In the genomic region with DNA sequence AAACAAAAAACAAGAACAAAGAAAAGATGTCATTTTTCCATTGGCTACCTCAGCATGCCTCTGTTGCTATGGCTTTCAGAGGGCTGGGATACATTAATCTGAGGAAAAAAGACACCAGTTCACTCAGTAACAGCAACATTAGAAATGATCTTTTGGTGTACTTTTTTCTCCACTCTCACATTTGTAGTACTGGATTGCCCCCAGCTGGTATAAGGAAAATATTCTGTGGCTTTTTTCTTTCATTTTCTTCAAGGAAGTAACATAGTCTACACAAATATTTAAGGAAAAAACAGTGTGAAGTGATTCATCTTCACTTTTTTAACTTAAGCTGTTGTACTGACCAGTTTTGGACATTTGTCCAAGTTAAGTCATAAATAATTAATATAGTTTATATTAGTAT, we compare ENCODE assay signal across 16 cellular contexts.
DNase-seq lines count a peak whose midpoint lies in the region; ATAC-seq and TF ChIP-seq lines count a peak whose summit lies in the region.
"Had no signal": no experiment of that assay in that cellular context is flagged by ENCODE, and none has a peak within 500 bp of the region (broad histone marks: within the 10 kb centered on the region; RNA-seq: fewer than 3 reads in every experiment).

No MANE protein-coding gene starts in this region.

- no peak overlapping the region for H3K9ac ChIP-seq in SK-N-SH
- H3K9ac ChIP-seq: KMS-11 had no signal

- no peaks in the 10 kb centered on the region for H3F3A ChIP-seq in SK-N-SH (replicated peaks; ENCODE audit: insufficient read depth)

- TF ChIP-seq EP300 in SK-N-SH (IDR thresholded peaks at IDR 0.05; ENCODE audit: borderline replicate concordance in 1 of 2, low read depth in 1 of 2, low read length in 1 of 2): no peak

- no peak for TF ChIP-seq CTCF in SK-N-SH (IDR thresholded peaks at IDR 0.05)

- H4K20me1 ChIP-seq in SK-N-SH (ENCODE audit: insufficient read depth): no peaks in the 10 kb centered on the region

- H3K27ac ChIP-seq in SK-N-SH (ENCODE audit: low read depth in 2 of 2, low read length in 1 of 2): no peak overlapping the region
- H3K27ac ChIP-seq: KMS-11, lower lobe of right lung, transverse colon had no signal

- no peak for DNase-seq in SK-N-SH
- peak; percentile 66 for DNase-seq in OCI-M1 (lab: John Stamatoyannopoulos, UW)
- DNase-seq in fibroblast of peridontal ligament (ENCODE audit: extremely low read depth): peak; percentile 64
- DNase-seq in pons (ENCODE audit: low spot score): peak; percentile 54
- no peak for DNase-seq in NCI-H2227 (lab: John Stamatoyannopoulos, UW; ENCODE audit: unreplicated experiment)
- no peak for DNase-seq in NCI-H2107 (lab: John Stamatoyannopoulos, UW)
- DNase-seq in NCI-H187 (lab: John Stamatoyannopoulos, UW): no peak
- DNase-seq: lower lobe of right lung, naive B cell, NCI-H1417 treated with DMSO at 0.1 percent for 48 hours, SIG-M5, T-helper 2 cell, transverse colon had no signal

- no peaks in the 10 kb centered on the region for H3K9me2 ChIP-seq in SK-N-SH

- H3K4me2 ChIP-seq in SK-N-SH: no peak overlapping the region
- H3K4me2 ChIP-seq: KMS-11 had no signal

- no peak overlapping the region for H2AFZ ChIP-seq in SK-N-SH (ENCODE audit: low read depth)

- H3K4me1 ChIP-seq in SK-N-SH (ENCODE audit: control insufficient read depth in 1 of 2, insufficient read depth in 2 of 2, low read depth in 1 of 2, low read length in 1 of 2): no peaks in the 10 kb centered on the region
- H3K4me1 ChIP-seq: lower lobe of right lung, transverse colon had no signal

- peaks cover 0 to 2% of the 10 kb centered on the region in 2 experiments for H3K36me3 ChIP-seq in SK-N-SH (replicated peaks in 1 of 2; ENCODE audit: control insufficient read depth in 1 of 2, insufficient read depth in 2 of 2, low read length in 1 of 2)
- H3K36me3 ChIP-seq: lower lobe of right lung, transverse colon had no signal

- no peaks in the 10 kb centered on the region for H3K79me2 ChIP-seq in SK-N-SH (ENCODE audit: insufficient read depth)

- CTCF ChIA-PET in SK-N-SH (lab: Yijun Ruan, JAX): interaction anchor here (2.1 kb wide), 1 partner anchor 23 kb away, joined by 7 read pairs; no protein-coding TSS in a partner anchor

- no peaks in the 10 kb centered on the region for H3K9me3 ChIP-seq in SK-N-SH
- H3K9me3 ChIP-seq: lower lobe of right lung, transverse colon had no signal

- POLR2A ChIA-PET in SK-N-SH (lab: Yijun Ruan, JAX): no interaction called here

- ATAC-seq in SK-N-SH treated with all-trans-retinoic acid at 6 μM for 48 hours: no peak
- ATAC-seq: lower lobe of right lung; stimulated activated memory B cell treated with anti-CD40 and anti-IgM and Interleukin-4, amounts not matched to agents 10 μg/mL and 1 μg/mL and 100 μg/mL, for 72 hours had no signal

- TF ChIP-seq RAD21 in SK-N-SH (IDR thresholded peaks at IDR 0.05; ENCODE audit: low read length): peak; percentile 8; the same call in 1 of the 2 replicates

- no peak overlapping the region for H3K4me3 ChIP-seq in SK-N-SH (ENCODE audit: low read depth in 2 of 2, low read length in 1 of 2)
- H3K4me3 ChIP-seq: lower lobe of right lung, transverse colon had no signal

- H3K27me3 ChIP-seq in SK-N-SH (ENCODE audit: insufficient read depth): no peaks in the 10 kb centered on the region
- H3K27me3 ChIP-seq: transverse colon had no signal

TF ChIP-seq in SK-N-SH, 30 proteins besides CTCF, POLR2A, EP300 and RAD21:
- TF ChIP-seq TEAD4 (IDR thresholded peaks at IDR 0.05; ENCODE audit: borderline replicate concordance, insufficient read depth): no peak
- no peak for TF ChIP-seq IRF3 (IDR thresholded peaks at IDR 0.05; ENCODE audit: low read depth, low read length)
- TF ChIP-seq YY1 (IDR thresholded peaks at IDR 0.05; ENCODE audit: low read depth): no peak
- TF ChIP-seq SIN3A (IDR thresholded peaks at IDR 0.05; ENCODE audit: borderline replicate concordance, low read depth, low read length): no peak
- TF ChIP-seq CHD2 (IDR thresholded peaks at IDR 0.05; ENCODE audit: low read length, partially characterized antibody): no peak
- no peak for TF ChIP-seq RCOR1 (IDR thresholded peaks at IDR 0.05; ENCODE audit: low read length)
- no peak for TF ChIP-seq JUND (IDR thresholded peaks at IDR 0.05)
- TF ChIP-seq FOXJ3 (CRISPR knock-in tag; IDR thresholded peaks at IDR 0.05): no peak
- no peak for TF ChIP-seq SMC3 (IDR thresholded peaks at IDR 0.05; ENCODE audit: low read depth, low read length)
- no peak for TF ChIP-seq EZH2phosphoT487 (IDR thresholded peaks at IDR 0.05; ENCODE audit: borderline replicate concordance, low read depth)

TF ChIP-seq in SK-N-SH treated with all-trans-retinoic acid at 6 μM for 48 hours, 23 proteins besides CTCF, POLR2A, EP300 and RAD21 (continues in another document):
- TF ChIP-seq CSDC2 (CRISPR knock-in tag; IDR thresholded peaks at IDR 0.05) (no peak), ESRRG (CRISPR knock-in tag; IDR thresholded peaks at IDR 0.05) (no peak), ZFP3 (CRISPR knock-in tag; IDR thresholded peaks at IDR 0.05) (no peak), SNAI2 (CRISPR knock-in tag; IDR thresholded peaks at IDR 0.05) (no peak), TSHZ2 (CRISPR knock-in tag; IDR thresholded peaks at IDR 0.05) (no peak), OSR1 (CRISPR knock-in tag; IDR thresholded peaks at IDR 0.05) (no peak), BACH2 (CRISPR knock-in tag; IDR thresholded peaks at IDR 0.05; ENCODE audit: borderline replicate concordance) (no peak), ISL1 (CRISPR knock-in tag; IDR thresholded peaks at IDR 0.05) (no peak), POU6F1 (CRISPR knock-in tag; IDR thresholded peaks at IDR 0.05; ENCODE audit: borderline replicate concordance, low read depth) (no peak), PPARA (CRISPR knock-in tag; IDR thresholded peaks at IDR 0.05; ENCODE audit: borderline replicate concordance) (no peak)
- TF ChIP-seq, protein P1, sequence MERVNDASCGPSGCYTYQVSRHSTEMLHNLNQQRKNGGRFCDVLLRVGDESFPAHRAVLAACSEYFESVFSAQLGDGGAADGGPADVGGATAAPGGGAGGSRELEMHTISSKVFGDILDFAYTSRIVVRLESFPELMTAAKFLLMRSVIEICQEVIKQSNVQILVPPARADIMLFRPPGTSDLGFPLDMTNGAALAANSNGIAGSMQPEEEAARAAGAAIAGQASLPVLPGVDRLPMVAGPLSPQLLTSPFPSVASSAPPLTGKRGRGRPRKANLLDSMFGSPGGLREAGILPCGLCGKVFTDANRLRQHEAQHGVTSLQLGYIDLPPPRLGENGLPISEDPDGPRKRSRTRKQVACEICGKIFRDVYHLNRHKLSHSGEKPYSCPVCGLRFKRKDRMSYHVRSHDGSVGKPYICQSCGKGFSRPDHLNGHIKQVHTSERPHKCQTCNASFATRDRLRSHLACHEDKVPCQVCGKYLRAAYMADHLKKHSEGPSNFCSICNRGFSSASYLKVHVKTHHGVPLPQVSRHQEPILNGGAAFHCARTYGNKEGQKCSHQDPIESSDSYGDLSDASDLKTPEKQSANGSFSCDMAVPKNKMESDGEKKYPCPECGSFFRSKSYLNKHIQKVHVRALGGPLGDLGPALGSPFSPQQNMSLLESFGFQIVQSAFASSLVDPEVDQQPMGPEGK (CRISPR knock-in tag; IDR thresholded peaks at IDR 0.05; ENCODE audit: borderline replicate concordance): no peak
- TF ChIP-seq, protein P2, sequence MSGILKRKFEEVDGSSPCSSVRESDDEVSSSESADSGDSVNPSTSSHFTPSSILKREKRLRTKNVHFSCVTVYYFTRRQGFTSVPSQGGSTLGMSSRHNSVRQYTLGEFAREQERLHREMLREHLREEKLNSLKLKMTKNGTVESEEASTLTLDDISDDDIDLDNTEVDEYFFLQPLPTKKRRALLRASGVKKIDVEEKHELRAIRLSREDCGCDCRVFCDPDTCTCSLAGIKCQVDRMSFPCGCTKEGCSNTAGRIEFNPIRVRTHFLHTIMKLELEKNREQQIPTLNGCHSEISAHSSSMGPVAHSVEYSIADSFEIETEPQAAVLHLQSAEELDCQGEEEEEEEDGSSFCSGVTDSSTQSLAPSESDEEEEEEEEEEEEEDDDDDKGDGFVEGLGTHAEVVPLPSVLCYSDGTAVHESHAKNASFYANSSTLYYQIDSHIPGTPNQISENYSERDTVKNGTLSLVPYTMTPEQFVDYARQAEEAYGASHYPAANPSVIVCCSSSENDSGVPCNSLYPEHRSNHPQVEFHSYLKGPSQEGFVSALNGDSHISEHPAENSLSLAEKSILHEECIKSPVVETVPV (CRISPR knock-in tag; IDR thresholded peaks at IDR 0.05): no peak

Comparison
In these comparisons a context has a peak if more than half of its experiments do, and no peak if none do; other contexts are left out.
1. DNase-seq: peak in OCI-M1 (single experiment), fibroblast of peridontal ligament (single experiment) and pons (single experiment); none in SK-N-SH (single experiment), NCI-H2227 (single experiment), NCI-H2107 (single experiment) and NCI-H187 (0 of 2).